Comparison of ENCODE assay signal across 12 cellular contexts in genomic region chr7:5491251-5492044, GRCh38. TPM values are rescaled to one million over a fixed set of nuclear protein-coding genes. Genes with fewer than 3 reads are reported as not detected.
DNase-seq lines count a peak whose midpoint lies in the region; FAIRE-seq and TF ChIP-seq lines count a peak whose summit lies in the region.
"Had no signal": no experiment of that assay in that cellular context is flagged by ENCODE, and none has a peak within 500 bp of the region (broad histone marks: within the 10 kb centered on the region; RNA-seq: fewer than 3 reads in every experiment).

No MANE protein-coding gene starts in this region.

- H3K4me1 ChIP-seq in testis, result peaks cover 40% of the 10 kb centered on the region
- H3K4me1 ChIP-seq in GM23248 (ENCODE audit: insufficient read depth), result peaks cover 5% of the 10 kb centered on the region
- H3K4me1 ChIP-seq in small intestine (ENCODE audit: control insufficient read depth in 2 of 2, insufficient read depth in 1 of 2, low read depth in 1 of 2, low read length in 1 of 2), result peaks cover 0 to 2% of the 10 kb centered on the region in 2 donors
- peaks cover 24% of the 10 kb centered on the region for H3K4me1 ChIP-seq in mammary epithelial cell (ENCODE audit: insufficient read depth, low read length)

- H3K27me3 ChIP-seq in testis (no peaks in the 10 kb centered on the region), GM23248 (replicated peaks; ENCODE audit: insufficient read depth) (no peaks in the 10 kb centered on the region), small intestine (ENCODE audit: control insufficient read depth in 2 of 2, insufficient read depth in 2 of 2, low read length in 2 of 2) (no peaks in the 10 kb centered on the region), mammary epithelial cell (ENCODE audit: insufficient read depth, low read length) (no peaks in the 10 kb centered on the region)
- H3K27me3 ChIP-seq: esophagus squamous epithelium had no signal

- no peak for FAIRE-seq in small intestine (lab: Jason Lieb, UNC)

- H3K4me2 ChIP-seq in GM23248 (ENCODE audit: unreplicated experiment) (no peak overlapping the region), mammary epithelial cell (ENCODE audit: insufficient read depth, low read depth, low read length) (no peak overlapping the region)

- peak; percentile 53 for DNase-seq in LHCN-M2 (ENCODE audit: low read depth)
- DNase-seq in NCI-H446 treated with DMSO at 0.1 percent for 48 hours (lab: John Stamatoyannopoulos, UW), result peak; percentile 28
- DNase-seq in fibroblast of pulmonary artery (ENCODE audit: low read depth), result peak; percentile 12
- peak; percentile 49 for DNase-seq in testis
- DNase-seq in GM23248, result no peak
- no peak for DNase-seq in small intestine
- DNase-seq in mammary epithelial cell, result no peak
- DNase-seq: activated CD8-positive, alpha-beta T cell treated with anti-CD3 and anti-CD28 coated beads for 36 hours; activated naive CD4-positive, alpha-beta T cell; esophagus squamous epithelium; GOT3; T1000 had no signal

- dilution Hi-C loops in mammary epithelial cell (cut with HindIII; ENCODE audit: low sequenced_read_pairs), result loop anchor here (5.0 to 10.0 kb wide), 5 partner anchors 59 to 191 kb away; no protein-coding TSS in a partner anchor

- no peaks in the 10 kb centered on the region for H3F3A ChIP-seq in GM23248 (ENCODE audit: insufficient read depth)

- no peak for TF ChIP-seq CTCF in fibroblast of pulmonary artery (IDR thresholded peaks at IDR 0.05; ENCODE audit: low read length, missing control alignments)
- no peak for TF ChIP-seq CTCF in testis (IDR thresholded peaks at IDR 0.05)
- no peak for TF ChIP-seq CTCF in mammary epithelial cell (conservative IDR thresholded peaks at IDR 0.05 in 1 of 2, IDR thresholded peaks at IDR 0.05 in 1 of 2; ENCODE audit: extremely low read depth in 1 of 2, insufficient read depth in 1 of 2, low read depth in 1 of 2, low read length in 2 of 2)

- H3K9me3 ChIP-seq in testis (no peaks in the 10 kb centered on the region), GM23248 (ENCODE audit: low read depth) (no peaks in the 10 kb centered on the region), small intestine (ENCODE audit: control insufficient read depth, low read depth) (no peaks in the 10 kb centered on the region), mammary epithelial cell (replicated peaks; ENCODE audit: insufficient read depth, low read length) (no peaks in the 10 kb centered on the region)
- H3K9me3 ChIP-seq: esophagus squamous epithelium had no signal

- H3K27ac ChIP-seq in testis (no peak overlapping the region), GM23248 (no peak overlapping the region), small intestine (ENCODE audit: low read depth in 1 of 2, low read length in 1 of 2) (no peak overlapping the region), mammary epithelial cell (ENCODE audit: insufficient read depth, low read depth, low read length) (no peak overlapping the region)

- WGBS in testis, 2 donors, result 32 to 60% methylated on average over 22 to 27 of the region's 30 CpGs
- WGBS in GM23248 (ENCODE audit: low coverage in 1 of 2, low lambda C conversion rate in 2 of 2, missing lambda C conversion rate in 2 of 2), 2 experiments, result 64 to 66% methylated on average over 24 to 30 of the region's 30 CpGs
- 79 to 91% (median 90%) methylated on average over 26 to 30 of the region's 30 CpGs for WGBS in small intestine, 3 donors
- WGBS in mammary epithelial cell (ENCODE audit: low coverage, missing lambda C conversion rate), result 83% methylated on average over 22 of the region's 30 CpGs

- intact Hi-C loops in testis (cut with DNase I; ENCODE audit: low total_unique reads) (loop anchor here (5.0 kb wide), 1 partner anchor 181 kb away; no protein-coding TSS in a partner anchor), mammary epithelial cell (cut with micrococcal nuclease) (no loop called here)

- peaks cover 21% of the 10 kb centered on the region for H3K79me2 ChIP-seq in GM23248 (ENCODE audit: insufficient read depth)
- peaks cover 24% of the 10 kb centered on the region for H3K79me2 ChIP-seq in mammary epithelial cell (ENCODE audit: insufficient read depth, low read length)

- in situ Hi-C loops in GM23248 (cut with MboI), result loop anchor here (10.0 kb wide), 1 partner anchor 173 kb away; no protein-coding TSS in a partner anchor
- in situ Hi-C loops in mammary epithelial cell (cut with MboI; ENCODE audit: low sequenced_read_pairs in 2 of 2), result loop anchor here in 1 of 2 donors (10.0 kb wide), 2 partner anchors 173 to 213 kb away; no protein-coding TSS in a partner anchor

- H3K9ac ChIP-seq in GM23248, result no peak overlapping the region
- H3K9ac ChIP-seq in mammary epithelial cell (ENCODE audit: insufficient read depth, low read length), result no peak overlapping the region

- no peaks in the 10 kb centered on the region for H3K9me2 ChIP-seq in GM23248 (ENCODE audit: insufficient read depth)

- H2AFZ ChIP-seq in GM23248 (no peak overlapping the region), mammary epithelial cell (ENCODE audit: low read depth, low read length) (no peak overlapping the region)

- H4K20me1 ChIP-seq in GM23248 (ENCODE audit: insufficient read depth) (no peaks in the 10 kb centered on the region), mammary epithelial cell (ENCODE audit: insufficient read depth, low read length) (peaks cover 3% of the 10 kb centered on the region)

- H3K36me3 ChIP-seq in testis (ENCODE audit: low read depth, missing control alignments), result no peaks in the 10 kb centered on the region
- no peaks in the 10 kb centered on the region for H3K36me3 ChIP-seq in GM23248 (ENCODE audit: low read depth)
- H3K36me3 ChIP-seq in small intestine (ENCODE audit: control insufficient read depth in 2 of 2, insufficient read depth in 2 of 2, low read length in 2 of 2), result no peaks in the 10 kb centered on the region
- H3K36me3 ChIP-seq in mammary epithelial cell (ENCODE audit: insufficient read depth, low read length), result peaks cover 10% of the 10 kb centered on the region

- TF ChIP-seq POLR2A in testis (IDR thresholded peaks at IDR 0.05), result no peak

- H3K4me3 ChIP-seq in fibroblast of pulmonary artery (replicated peaks; ENCODE audit: low read depth, low read length) (no peak overlapping the region), testis (no peak overlapping the region), GM23248 (no peak overlapping the region), small intestine (ENCODE audit: low read depth in 1 of 2, low read length in 2 of 2) (no peak overlapping the region), mammary epithelial cell (replicated peaks in 1 of 3; ENCODE audit: insufficient read depth in 1 of 3, low read depth in 2 of 3, low read length in 3 of 3) (no peak overlapping the region)
- H3K4me3 ChIP-seq: esophagus squamous epithelium had no signal

- CTCF ChIA-PET in mammary epithelial cell (lab: Charles Lee; ENCODE audit: low non-redundant PET), result no interaction called here

- BruUV-seq in mammary epithelial cell (replicated peaks; lab: Mats Ljungman, UMichigan), result no TSS peak

RNA-seq across cellular contexts. Expression of gene FBXL18, which starts 22.2 kb away (rescaled TPM):
- 12.0 and 12.9 TPM in 2 replicates for total RNA-seq in LHCN-M2 (2014; rRNA removed)
- polyA plus RNA-seq in LHCN-M2 (2012), result 10.1 TPM
- total RNA-seq in testis, result 10 to 100 TPM; 16.1 to 18.5 TPM
- polyA plus RNA-seq in testis (ENCODE audit: insufficient read depth, low read depth, low replicate concordance), result 5.6 TPM
- total RNA-seq in GM23248 (2014; rRNA removed; shearing (Covaris generic)), result 5.9 and 8.6 TPM in 2 replicates
- 11.4 and 12.4 TPM in 2 replicates for polyA plus RNA-seq in GM23248 (2016; fragmentation: Nextera tagmentation; extraction: Ambion mirVana)
- polyA plus RNA-seq in small intestine, result 1 to 10 TPM; 1.1 to 3.4 (median 1.3) TPM
- total RNA-seq in mammary epithelial cell, result 10 to 100 TPM; 16.5 to 24.8 TPM
- polyA plus RNA-seq in mammary epithelial cell, result 11.4 TPM
- 15.5 TPM for polyA minus RNA-seq in mammary epithelial cell

RNA-seq across cellular contexts. Expression of gene ACTB, which starts 39.0 kb away (rescaled TPM):
- total RNA-seq in LHCN-M2 (2014; rRNA removed) (6,206 and 6,373 TPM in 2 replicates), testis (1,000 to 10,000 TPM; 2,150 to 2,308 TPM), mammary epithelial cell (1,000 to 10,000 TPM; 6,894 to 7,221 TPM)
- 12,688 TPM for polyA plus RNA-seq in LHCN-M2 (2012)
- polyA plus RNA-seq in testis (ENCODE audit: insufficient read depth, low read depth, low replicate concordance) (1,856 TPM), GM23248 (2016; fragmentation: Nextera tagmentation; extraction: Ambion mirVana) (15,990 and 16,462 TPM in 2 replicates), small intestine (1,000 to 10,000 TPM; 3,422 to 5,487 (median 4,014) TPM), mammary epithelial cell (6,356 TPM)
- total RNA-seq in GM23248 (2014; rRNA removed; shearing (Covaris generic)), result 4,032 and 4,079 TPM in 2 replicates
- polyA minus RNA-seq in mammary epithelial cell, result 14,859 TPM

Comparison
In these comparisons a context has a peak if more than half of its experiments do, and no peak if none do; other contexts are left out.
1. DNase-seq: peak in LHCN-M2 (single experiment), NCI-H446 treated with DMSO at 0.1 percent for 48 hours (single experiment), fibroblast of pulmonary artery (single experiment) and testis (single experiment); none in GM23248 (single experiment), small intestine (single experiment) and mammary epithelial cell (single experiment).